Comparison of ENCODE assay signal across 11 cellular contexts in the genomic region with DNA sequence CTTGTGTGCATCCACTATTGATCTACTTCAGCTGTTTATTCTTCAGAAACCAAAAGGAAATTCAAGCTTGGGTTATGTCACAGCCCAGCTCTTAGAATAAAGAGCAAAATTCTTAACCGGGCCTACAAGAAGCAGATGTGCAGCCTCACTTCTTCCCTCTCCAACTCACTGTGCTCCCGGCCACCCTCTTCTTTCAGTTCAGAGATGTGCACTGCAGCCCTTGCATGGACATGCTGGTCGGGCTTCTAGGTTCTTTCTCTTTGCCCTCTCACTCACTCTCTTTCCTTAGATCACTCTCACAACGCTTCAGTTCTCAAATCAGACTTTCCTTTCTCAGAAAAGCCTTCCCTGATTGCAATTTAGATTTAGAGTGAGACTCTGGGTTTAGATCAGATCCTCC.
DNase-seq lines count a peak whose midpoint lies in the region; ATAC-seq and TF ChIP-seq lines count a peak whose summit lies in the region.
"Had no signal": no experiment of that assay in that cellular context is flagged by ENCODE, and none has a peak within 500 bp of the region (broad histone marks: within the 10 kb centered on the region; RNA-seq: fewer than 3 reads in every experiment).

No MANE protein-coding gene starts in this region.

- peak; percentile 36 for ATAC-seq in CD4-positive, alpha-beta T cell (ENCODE audit: poor library complexity)
- peak; percentile 33 for ATAC-seq in naive thymus-derived CD4-positive, alpha-beta T cell
- no peak for ATAC-seq in PC-3

- peak in 2 of 10 experiments; percentile 2 to 13 for DNase-seq in CD4-positive, alpha-beta T cell
- peak; percentile 3 for DNase-seq in NCI-H69 (lab: John Stamatoyannopoulos, UW)
- DNase-seq in naive thymus-derived CD4-positive, alpha-beta T cell, result peak in 8 of 9 donors; percentile 8 to 42 (median 26)
- no peak for DNase-seq in NCI-H2029 treated with DMSO at 0.1 percent for 48 hours (lab: John Stamatoyannopoulos, UW)
- DNase-seq in NOMO-1 treated with DMSO at 0.1 percent for 48 hours (lab: John Stamatoyannopoulos, UW; ENCODE audit: unreplicated experiment), result no peak
- DNase-seq in dedifferentiated amniotic fluid mesenchymal stem cell (ENCODE audit: extremely low spot score), result no peak
- DNase-seq in PC-3, result no peak
- DNase-seq: GDM1, Peyer's patch had no signal

- H3K4me1 ChIP-seq in naive thymus-derived CD4-positive, alpha-beta T cell (ENCODE audit: control insufficient read depth in 2 of 2, insufficient read depth in 2 of 2, low read length in 2 of 2), result peaks cover 0 to 17% of the 10 kb centered on the region in 2 donors
- no peaks in the 10 kb centered on the region for H3K4me1 ChIP-seq in PC-3 (ENCODE audit: insufficient read depth, low read length)
- H3K4me1 ChIP-seq: Peyer's patch, prostate gland had no signal

- no peaks in the 10 kb centered on the region for H3F3A ChIP-seq in PC-3 (ENCODE audit: low read length, unreplicated experiment)

- peaks cover 40% of the 10 kb centered on the region for H3K4me1 Mint-ChIP-seq in CD4-positive, alpha-beta T cell (ENCODE audit: low read depth)
- peaks cover 36% of the 10 kb centered on the region for H3K4me1 Mint-ChIP-seq in brain
- H3K4me1 Mint-ChIP-seq in naive thymus-derived CD4-positive, alpha-beta T cell, result peaks cover 6 to 45% (median 29%) of the 10 kb centered on the region in 7 donors

- no peak overlapping the region for H3K27ac ChIP-seq in CD4-positive, alpha-beta T cell (ENCODE audit: low read depth, low read length)
- peak overlapping the region; percentile 76 for H3K27ac ChIP-seq in naive thymus-derived CD4-positive, alpha-beta T cell (ENCODE audit: low read depth, low read length)
- no peak overlapping the region for H3K27ac ChIP-seq in PC-3 (ENCODE audit: low read length)
- H3K27ac ChIP-seq: Peyer's patch had no signal

- H3K27ac Mint-ChIP-seq in CD4-positive, alpha-beta T cell, result peak overlapping the region; percentile 84
- H3K27ac Mint-ChIP-seq in brain, result peak overlapping the region in 4 of 5 experiments; percentile 70 to 94 (median 84)
- H3K27ac Mint-ChIP-seq in naive thymus-derived CD4-positive, alpha-beta T cell, result peak overlapping the region; percentile 76 to 97 (median 93)

- no peaks in the 10 kb centered on the region for H3K79me2 ChIP-seq in PC-3 (ENCODE audit: low read length)

- H3K9me2 ChIP-seq in PC-3 (replicated peaks; ENCODE audit: low read length), result no peaks in the 10 kb centered on the region

- H3K9me3 Mint-ChIP-seq in CD4-positive, alpha-beta T cell, result no peaks in the 10 kb centered on the region
- H3K9me3 Mint-ChIP-seq in brain, result no peaks in the 10 kb centered on the region
- no peaks in the 10 kb centered on the region for H3K9me3 Mint-ChIP-seq in naive thymus-derived CD4-positive, alpha-beta T cell

- H3K9me3 ChIP-seq in CD4-positive, alpha-beta T cell (ENCODE audit: control insufficient read depth, low read length), result no peaks in the 10 kb centered on the region
- no peaks in the 10 kb centered on the region for H3K9me3 ChIP-seq in naive thymus-derived CD4-positive, alpha-beta T cell (ENCODE audit: control insufficient read depth in 2 of 3, low read length in 3 of 3)
- no peaks in the 10 kb centered on the region for H3K9me3 ChIP-seq in PC-3 (ENCODE audit: low read length)
- H3K9me3 ChIP-seq: Peyer's patch, prostate gland had no signal

- H3K4me2 ChIP-seq in PC-3 (ENCODE audit: low read length), result no peak overlapping the region

- no peak overlapping the region for H2AFZ ChIP-seq in PC-3 (ENCODE audit: low read length)

- no peak overlapping the region for H3K9ac ChIP-seq in PC-3 (ENCODE audit: low read length)

- no peaks in the 10 kb centered on the region for H3K27me3 Mint-ChIP-seq in CD4-positive, alpha-beta T cell
- H3K27me3 Mint-ChIP-seq in brain, result no peaks in the 10 kb centered on the region
- H3K27me3 Mint-ChIP-seq in naive thymus-derived CD4-positive, alpha-beta T cell, result no peaks in the 10 kb centered on the region

- TF ChIP-seq CTCF in CD4-positive, alpha-beta T cell (IDR thresholded peaks at IDR 0.05), result no peak
- TF ChIP-seq CTCF in brain (conservative IDR thresholded peaks at IDR 0.05) (no peak), PC-3 (conservative IDR thresholded peaks at IDR 0.05; ENCODE audit: low read depth, low read length) (no peak)

- intact Hi-C loops in CD4-positive, alpha-beta T cell (cut with DNase I, micrococcal nuclease), result no loop called here
- intact Hi-C loops in naive thymus-derived CD4-positive, alpha-beta T cell (cut with micrococcal nuclease), result loop anchor here in 1 of 2 donors (5.0 to 10.0 kb wide), 2 partner anchors 56 to 264 kb away; a partner anchor contains a TSS
- intact Hi-C loops in PC-3 (cut with micrococcal nuclease), result no loop called here

- no TSS peak for BruUV-seq in PC-3 (replicated peaks; lab: Mats Ljungman, UMichigan)

- H3K27me3 ChIP-seq in CD4-positive, alpha-beta T cell (ENCODE audit: control insufficient read depth, insufficient read depth, low read length), result no peaks in the 10 kb centered on the region
- H3K27me3 ChIP-seq in naive thymus-derived CD4-positive, alpha-beta T cell (ENCODE audit: control insufficient read depth in 2 of 2, insufficient read depth in 2 of 2, low read length in 2 of 2), result no peaks in the 10 kb centered on the region
- H3K27me3 ChIP-seq in PC-3 (ENCODE audit: low read length), result no peaks in the 10 kb centered on the region
- H3K27me3 ChIP-seq: Peyer's patch had no signal

- POLR2A ChIA-PET in CD4-positive, alpha-beta T cell (lab: Charles Lee), result interaction anchor here (0.6 to 0.7 kb wide), 2 partner anchors 47 to 383 kb away, joined by 3 to 4 read pairs; no protein-coding TSS in a partner anchor
- POLR2A ChIA-PET in naive thymus-derived CD4-positive, alpha-beta T cell (lab: Charles Lee), result no interaction called here
- POLR2A ChIA-PET in PC-3 (lab: Charles Lee; ENCODE audit: unreplicated experiment), result no interaction called here

- no peaks in the 10 kb centered on the region for H4K20me1 ChIP-seq in PC-3 (ENCODE audit: low read length)

- H3K4me3 Mint-ChIP-seq in CD4-positive, alpha-beta T cell, result peak overlapping the region; percentile 77
- H3K4me3 Mint-ChIP-seq in brain, result peak overlapping the region in 4 of 5 experiments; percentile 6 to 66 (median 24)
- peak overlapping the region; percentile 1 to 95 (median 78) for H3K4me3 Mint-ChIP-seq in naive thymus-derived CD4-positive, alpha-beta T cell

- H3K36me3 ChIP-seq in naive thymus-derived CD4-positive, alpha-beta T cell (ENCODE audit: control insufficient read depth in 2 of 3, insufficient read depth in 3 of 3, low read length in 3 of 3), result no peaks in the 10 kb centered on the region
- H3K36me3 ChIP-seq in PC-3 (ENCODE audit: low read depth, low read length), result no peaks in the 10 kb centered on the region
- H3K36me3 ChIP-seq: Peyer's patch, prostate gland had no signal

- no peaks in the 10 kb centered on the region for H3K36me3 Mint-ChIP-seq in CD4-positive, alpha-beta T cell (ENCODE audit: low read depth)
- peaks cover 4% of the 10 kb centered on the region for H3K36me3 Mint-ChIP-seq in brain
- no peaks in the 10 kb centered on the region for H3K36me3 Mint-ChIP-seq in naive thymus-derived CD4-positive, alpha-beta T cell

- CTCF ChIA-PET in CD4-positive, alpha-beta T cell (lab: Charles Lee), result interaction anchor here (0.7 to 1.1 kb wide), 2 partner anchors 12 to 152 kb away, joined by 3 read pairs; no protein-coding TSS in a partner anchor
- CTCF ChIA-PET in naive thymus-derived CD4-positive, alpha-beta T cell (lab: Charles Lee), result interaction anchor here (0.7 kb wide), 1 partner anchor 11 kb away, joined by 3 read pairs; no protein-coding TSS in a partner anchor
- CTCF ChIA-PET in PC-3 (lab: Charles Lee), result no interaction called here

- no peak overlapping the region for H3K4me3 ChIP-seq in naive thymus-derived CD4-positive, alpha-beta T cell (ENCODE audit: low read length)
- H3K4me3 ChIP-seq in PC-3 (ENCODE audit: low read length), result no peak overlapping the region
- H3K4me3 ChIP-seq: Peyer's patch, prostate gland had no signal

Comparison
In these comparisons a context has a peak if more than half of its experiments do, and no peak if none do; other contexts are left out.
1. DNase-seq: peak in NCI-H69 (single experiment) and naive thymus-derived CD4-positive, alpha-beta T cell (8 of 9); none in NCI-H2029 treated with DMSO at 0.1 percent for 48 hours (single experiment), NOMO-1 treated with DMSO at 0.1 percent for 48 hours (single experiment), dedifferentiated amniotic fluid mesenchymal stem cell (single experiment) and PC-3 (single experiment).
2. H3K4me3 Mint-ChIP-seq: peak in every context shown above with its lines; median percentile 78 in naive thymus-derived CD4-positive, alpha-beta T cell; 77 in CD4-positive, alpha-beta T cell; 24 in brain.
3. Peak in every context shown above with its lines, with median percentiles within 50 percentile points of each other: H3K27ac Mint-ChIP-seq.